Comparison of ENCODE assay signal across 26 cellular contexts in genomic region chr16:67212766-67213165, GRCh38. TPM values are rescaled to one million over a fixed set of nuclear protein-coding genes. Genes with fewer than 3 reads are reported as not detected.
DNase-seq lines count a peak whose midpoint lies in the region; ATAC-seq and TF ChIP-seq lines count a peak whose summit lies in the region.
"Had no signal": no experiment of that assay in that cellular context is flagged by ENCODE, and none has a peak within 500 bp of the region (broad histone marks: within the 10 kb centered on the region; RNA-seq: fewer than 3 reads in every experiment).

No MANE protein-coding gene starts in this region.

- DNase-seq in HT1080 (ENCODE audit: low read depth) (peak; percentile 69), SW480 (ENCODE audit: low spot score) (peak; percentile 55), foreskin keratinocyte (peak; percentile 75 to 88), trophoblast cell (peak; percentile 66 to 84), head of caudate nucleus (no peak), NCI-H446 treated with DMSO at 0.1 percent for 48 hours (lab: John Stamatoyannopoulos, UW) (no peak)
- DNase-seq: activated CD4-positive, alpha-beta T cell treated with anti-CD3 and anti-CD28 coated beads for 36 hours; activated CD8-positive, alpha-beta T cell treated with anti-CD3 and anti-CD28 coated beads, Interleukin-2, amount 10 ng/mL, durations not matched to agents 7 days and 5 days; activated naive CD4-positive, alpha-beta T cell treated with anti-CD3 and anti-CD28 coated beads, Interleukin-2, amount 10 ng/mL, durations not matched to agents 7 days and 5 days; adrenal gland; C1 segment of cervical spinal cord; COR-L47; DMS53; dorsolateral prefrontal cortex; H9; NCI-H1105 treated with DMSO at 0.1 percent for 48 hours; NCI-H2029; NCI-H524; SIG-M5; stimulated activated CD4-positive, alpha-beta T cell treated with anti-CD3 and anti-CD28 coated beads, Interleukin-4, amount 100 ng/mL, for 24 hours; T-helper 9 cell had no signal

- no peak for TF ChIP-seq CTCF in foreskin keratinocyte (conservative IDR thresholded peaks at IDR 0.05)

- intact Hi-C loops in head of caudate nucleus (cut with DNase I): no loop called here

- H3K4me1 ChIP-seq in foreskin keratinocyte: peaks cover 16% of the 10 kb centered on the region
- H3K4me1 ChIP-seq in trophoblast cell (ENCODE audit: control insufficient read depth in 1 of 2, insufficient read depth in 2 of 2, low read length in 2 of 2): peaks cover 14 to 19% of the 10 kb centered on the region in 2 experiments

- H3K27ac ChIP-seq in foreskin keratinocyte: peak overlapping the region; percentile 48
- peak overlapping the region; percentile 72 for H3K27ac ChIP-seq in trophoblast cell (ENCODE audit: low read depth, low read length)
- H3K27ac ChIP-seq: adrenal gland, dorsolateral prefrontal cortex, tibial nerve, VCaP had no signal

- no peak overlapping the region for H4K12ac ChIP-seq in trophoblast cell (ENCODE audit: low read depth, low read length)

- H4K8ac ChIP-seq in trophoblast cell (ENCODE audit: low read depth, low read length): no peak overlapping the region

- H3K14ac ChIP-seq in trophoblast cell (ENCODE audit: low read length): no peak overlapping the region

- H3K23ac ChIP-seq in trophoblast cell (ENCODE audit: low read length): no peak overlapping the region

- H2BK12ac ChIP-seq in trophoblast cell (ENCODE audit: low read length): no peak overlapping the region

- H3K9me3 ChIP-seq in trophoblast cell (ENCODE audit: insufficient read depth, low read depth, low read length): peaks cover 2% of the 10 kb centered on the region
- H3K9me3 ChIP-seq: adrenal gland, tibial nerve had no signal

- no peak overlapping the region for H2BK120ac ChIP-seq in trophoblast cell (ENCODE audit: insufficient read depth, low read length, poor library complexity)

- no peak overlapping the region for H3K9ac ChIP-seq in trophoblast cell (ENCODE audit: low read length)

- no peaks in the 10 kb centered on the region for H3K27me3 ChIP-seq in foreskin keratinocyte
- H3K27me3 ChIP-seq in trophoblast cell (ENCODE audit: insufficient read depth, low read length): no peaks in the 10 kb centered on the region
- H3K27me3 ChIP-seq: adrenal gland, dorsolateral prefrontal cortex, tibial nerve had no signal

- ATAC-seq in foreskin keratinocyte: peak; percentile 75
- no peak for ATAC-seq in HG02981 (IDR thresholded peaks at IDR 0.05; ENCODE audit: unreplicated experiment)
- ATAC-seq: activated CD4-positive, alpha-beta T cell treated with anti-CD3 and anti-CD28 coated beads for 36 hours; activated CD8-positive, alpha-beta T cell treated with anti-CD3 and anti-CD28 coated beads, Interleukin-2, amount 10 ng/mL, durations not matched to agents 7 days and 5 days had no signal

- H4K91ac ChIP-seq in trophoblast cell (ENCODE audit: low read depth, low read length): no peak overlapping the region

- H3K36me3 ChIP-seq in trophoblast cell (ENCODE audit: control insufficient read depth in 1 of 2, insufficient read depth in 2 of 2, low read length in 2 of 2): no peaks in the 10 kb centered on the region
- H3K36me3 ChIP-seq: adrenal gland had no signal

- H3K4me2 ChIP-seq in trophoblast cell (ENCODE audit: low read length): peak overlapping the region; percentile 1

- no peak overlapping the region for H2AK5ac ChIP-seq in trophoblast cell (ENCODE audit: low read length)

- H2AFZ ChIP-seq in trophoblast cell (ENCODE audit: insufficient read depth, low read length, poor library complexity): no peak overlapping the region

- H3K4me3 ChIP-seq in trophoblast cell (ENCODE audit: low read depth, low read length): no peak overlapping the region
- H3K4me3 ChIP-seq: adrenal gland, dorsolateral prefrontal cortex, lung, tibial nerve had no signal

- peaks cover 2% of the 10 kb centered on the region for H3K79me2 ChIP-seq in trophoblast cell (ENCODE audit: control insufficient read depth, insufficient read depth, low read length, poor library complexity)

- H3K4ac ChIP-seq in trophoblast cell (ENCODE audit: low read depth, low read length): no peak overlapping the region

- no peak overlapping the region for H2BK5ac ChIP-seq in trophoblast cell (ENCODE audit: low read depth, low read length, poor library complexity)

- no peak overlapping the region for H3K18ac ChIP-seq in trophoblast cell (ENCODE audit: low read length)

- H3K79me1 ChIP-seq in trophoblast cell (ENCODE audit: low read length): peaks cover 6% of the 10 kb centered on the region

RNA-seq across cellular contexts. Expression of gene ELMO3, which starts 13.8 kb away (rescaled TPM):
- total RNA-seq in HT1080 (2014; rRNA removed; shearing (Covaris generic)): 2.6 and 3.0 TPM in 2 replicates
- polyA plus RNA-seq in HT1080 (2015; cell fraction: cytosol; rRNA removed): 1.1 and 1.3 TPM in 2 replicates
- 14.7 and 17.2 TPM in 2 replicates for polyA plus RNA-seq in HT1080 (2015; cell fraction: nucleus; rRNA removed)
- total RNA-seq in foreskin keratinocyte: 35.7 and 41.2 TPM in 2 replicates
- polyA plus RNA-seq in foreskin keratinocyte: 38.6 and 46.7 TPM in 2 replicates
- 2.8 and 3.1 TPM in 2 replicates for polyA plus RNA-seq in trophoblast cell (2013)

RNA-seq across cellular contexts. Expression of gene TMEM208, which starts 14.2 kb away (rescaled TPM):
- total RNA-seq in HT1080 (2014; rRNA removed; shearing (Covaris generic)): 39.4 and 50.3 TPM in 2 replicates
- polyA plus RNA-seq in HT1080 (2015; cell fraction: cytosol; rRNA removed): 47.9 and 52.9 TPM in 2 replicates
- polyA plus RNA-seq in HT1080 (2015; cell fraction: nucleus; rRNA removed): 37.1 and 46.9 TPM in 2 replicates
- total RNA-seq in foreskin keratinocyte: 41.4 and 48.3 TPM in 2 replicates
- 80.0 and 90.7 TPM in 2 replicates for polyA plus RNA-seq in foreskin keratinocyte
- 44.5 and 47.1 TPM in 2 replicates for polyA plus RNA-seq in trophoblast cell (2013)

RNA-seq across cellular contexts. Expression of gene E2F4, which starts 20.8 kb away (rescaled TPM):
- total RNA-seq in HT1080 (2014; rRNA removed; shearing (Covaris generic)): 201 and 230 TPM in 2 replicates
- 142 and 172 TPM in 2 replicates for polyA plus RNA-seq in HT1080 (2015; cell fraction: cytosol; rRNA removed)
- 274 and 292 TPM in 2 replicates for polyA plus RNA-seq in HT1080 (2015; cell fraction: nucleus; rRNA removed)
- total RNA-seq in foreskin keratinocyte: 94.1 and 96.9 TPM in 2 replicates
- polyA plus RNA-seq in foreskin keratinocyte: 74.1 and 82.2 TPM in 2 replicates
- polyA plus RNA-seq in trophoblast cell (2013): 33.7 and 35.5 TPM in 2 replicates

RNA-seq across cellular contexts. Expression of gene EXOC3L1, which starts 22.8 kb away (rescaled TPM):
- 1.1 and 1.6 TPM in 2 replicates for total RNA-seq in HT1080 (2014; rRNA removed; shearing (Covaris generic))
- polyA plus RNA-seq in HT1080 (2015; cell fraction: cytosol; rRNA removed): 0.10 and 0.18 TPM in 2 replicates
- 0.76 TPM in 2 replicates for polyA plus RNA-seq in HT1080 (2015; cell fraction: nucleus; rRNA removed)
- not detected in 2 replicates for total RNA-seq in foreskin keratinocyte
- polyA plus RNA-seq in foreskin keratinocyte: 0.13 TPM in 1 of 2 replicates, not detected in the other
- 0.21 and 0.33 TPM in 2 replicates for polyA plus RNA-seq in trophoblast cell (2013)
- total RNA-seq: activated CD8-positive, alpha-beta T cell treated with anti-CD3 and anti-CD28 coated beads, Interleukin-2, amount 10 ng/mL, durations not matched to agents 7 days and 5 days had no signal
- polyA plus RNA-seq: IgD-negative memory B cell had no signal

RNA-seq across cellular contexts. Expression of gene MATCAP1, which starts 29.0 kb away (rescaled TPM):
- total RNA-seq in HT1080 (2014; rRNA removed; shearing (Covaris generic)): 7.0 and 11.6 TPM in 2 replicates
- 5.1 and 6.6 TPM in 2 replicates for polyA plus RNA-seq in HT1080 (2015; cell fraction: cytosol; rRNA removed)
- polyA plus RNA-seq in HT1080 (2015; cell fraction: nucleus; rRNA removed): 114 TPM in 2 replicates
- total RNA-seq in foreskin keratinocyte: 10.0 and 11.0 TPM in 2 replicates
- 6.9 and 8.7 TPM in 2 replicates for polyA plus RNA-seq in foreskin keratinocyte
- polyA plus RNA-seq in trophoblast cell (2013): 14.8 and 15.3 TPM in 2 replicates

Comparison
In these comparisons a context has a peak if more than half of its experiments do, and no peak if none do; other contexts are left out.
1. DNase-seq: peak in HT1080 (single experiment), SW480 (single experiment), foreskin keratinocyte (2 of 2) and trophoblast cell (2 of 2); none in head of caudate nucleus (0 of 42) and NCI-H446 treated with DMSO at 0.1 percent for 48 hours (single experiment).